In the genomic region with DNA sequence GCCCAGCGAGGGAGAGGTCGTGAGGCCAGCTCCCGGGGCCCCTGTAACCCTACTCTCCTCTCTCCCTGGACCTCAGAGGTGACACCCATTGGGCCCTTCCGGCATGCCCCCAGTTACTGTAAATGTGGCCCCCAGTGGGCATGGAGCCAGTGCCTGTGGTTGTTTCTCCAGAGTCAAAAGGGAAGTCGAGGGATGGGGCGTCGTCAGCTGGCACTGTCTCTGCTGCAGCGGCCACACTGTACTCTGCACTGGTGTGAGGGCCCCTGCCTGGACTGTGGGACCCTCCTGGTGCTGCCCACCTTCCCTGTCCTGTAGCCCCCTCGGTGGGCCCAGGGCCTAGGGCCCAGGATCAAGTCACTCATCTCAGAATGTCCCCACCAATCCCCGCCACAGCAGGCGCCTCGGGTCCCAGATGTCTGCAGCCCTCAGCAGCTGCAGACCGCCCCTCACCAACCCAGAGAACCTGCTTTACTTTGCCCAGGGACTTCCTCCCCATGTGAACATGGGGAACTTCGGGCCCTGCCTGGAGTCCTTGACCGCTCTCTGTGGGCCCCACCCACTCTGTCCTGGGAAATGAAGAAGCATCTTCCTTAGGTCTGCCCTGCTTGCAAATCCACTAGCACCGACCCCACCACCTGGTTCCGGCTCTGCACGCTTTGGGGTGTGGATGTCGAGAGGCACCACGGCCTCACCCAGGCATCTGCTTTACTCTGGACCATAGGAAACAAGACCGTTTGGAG, we compare ENCODE assay signal across 10 cellular contexts. TPM values are rescaled to one million over a fixed set of nuclear protein-coding genes. Genes with fewer than 3 reads are reported as not detected.
DNase-seq lines count a peak whose midpoint lies in the region; ATAC-seq, FAIRE-seq and TF ChIP-seq lines count a peak whose summit lies in the region.
"Had no signal": no experiment of that assay in that cellular context is flagged by ENCODE, and none has a peak within 500 bp of the region (broad histone marks: within the 10 kb centered on the region; RNA-seq: fewer than 3 reads in every experiment).

No MANE protein-coding gene starts in this region.

- no peaks in the 10 kb centered on the region for H3K79me1 ChIP-seq in H9 (ENCODE audit: insufficient read depth, low read depth, low read length, poor library complexity, severe bottlenecking)

- no peak overlapping the region for H3K14ac ChIP-seq in H9 (ENCODE audit: insufficient read depth, low read length)

- H4K5ac ChIP-seq in H9 (ENCODE audit: insufficient read length, low read depth, low read length) = no peak overlapping the region

- no peak overlapping the region for H3K9ac ChIP-seq in H9 (ENCODE audit: extremely low read depth, insufficient read length, low read length)

- no peaks in the 10 kb centered on the region for H3K27me3 ChIP-seq in H9 (ENCODE audit: insufficient read depth, low read length)
- H3K27me3 ChIP-seq in heart left ventricle = no peaks in the 10 kb centered on the region
- H3K27me3 ChIP-seq in GM23338 (ENCODE audit: insufficient read depth) = no peaks in the 10 kb centered on the region

- no peak overlapping the region for H3K56ac ChIP-seq in H9 (ENCODE audit: insufficient read length, low read depth, low read length)

- H3K4me3 Mint-ChIP-seq in H9 (no peak overlapping the region), T-helper 17 cell (peak overlapping the region; percentile 72), GM23338 (no peak overlapping the region)

- no peak for TF ChIP-seq CTCF in H9 (conservative IDR thresholded peaks at IDR 0.05)
- no peak for TF ChIP-seq CTCF in heart left ventricle (IDR thresholded peaks at IDR 0.05)
- no peak for TF ChIP-seq CTCF in GM23338 (conservative IDR thresholded peaks at IDR 0.05; ENCODE audit: low read depth in 2 of 2)

- H2AFZ ChIP-seq in H9 (ENCODE audit: low read length) = no peak overlapping the region
- H2AFZ ChIP-seq in GM23338 = no peak overlapping the region

- no peak overlapping the region for H2BK15ac ChIP-seq in H9 (ENCODE audit: low read depth, low read length)

- no CpG with 5 or more reads among the region's 21 CpGs for WGBS in H9 (ENCODE audit: extremely low coverage, insufficient read length, low lambda C conversion rate)
- 70 to 82% (median 81%) methylated on average over 19 to 21 of the region's 21 CpGs for WGBS in heart left ventricle, 4 donors

- no peaks in the 10 kb centered on the region for H3K9me2 ChIP-seq in GM23338 (ENCODE audit: insufficient read depth)

- H4K20me1 ChIP-seq in H9 (ENCODE audit: control insufficient read depth, insufficient read depth, insufficient read length) = no peaks in the 10 kb centered on the region
- no peaks in the 10 kb centered on the region for H4K20me1 ChIP-seq in GM23338 (replicated peaks; ENCODE audit: insufficient read depth)

- peak; percentile 19 for ATAC-seq in T-helper 17 cell
- peak in 3 of 4 donors; percentile 25 to 54 (median 47) for ATAC-seq in heart left ventricle
- ATAC-seq in GM23338 = no peak
- no peak for ATAC-seq in HG03342 (IDR thresholded peaks at IDR 0.05; ENCODE audit: unreplicated experiment)

- H3T11ph ChIP-seq in H9 (ENCODE audit: low read length) = no peak overlapping the region

- H3K4me2 ChIP-seq in H9 (ENCODE audit: insufficient read depth, insufficient read length, low read length) (no peak overlapping the region), GM23338 (no peak overlapping the region)

- H3K9me3 Mint-ChIP-seq in H9 = no peaks in the 10 kb centered on the region
- no peaks in the 10 kb centered on the region for H3K9me3 Mint-ChIP-seq in GM23338

- no peaks in the 10 kb centered on the region for H3K9me3 ChIP-seq in H9 (ENCODE audit: control insufficient read depth, low read depth, low read length)
- H3K9me3 ChIP-seq in T-helper 17 cell (ENCODE audit: control insufficient read depth, low read length, poor library complexity, severe bottlenecking) = no peaks in the 10 kb centered on the region
- no peaks in the 10 kb centered on the region for H3K9me3 ChIP-seq in heart left ventricle

- peaks cover 3% of the 10 kb centered on the region for H3K27me3 Mint-ChIP-seq in H9 (ENCODE audit: low read depth)
- no peaks in the 10 kb centered on the region for H3K27me3 Mint-ChIP-seq in T-helper 17 cell
- peaks cover 3% of the 10 kb centered on the region for H3K27me3 Mint-ChIP-seq in GM23338 (ENCODE audit: insufficient read depth, low read depth, poor library complexity)

- TF ChIP-seq POLR2A in heart left ventricle (IDR thresholded peaks at IDR 0.05) = no peak

- H3K4me1 ChIP-seq in H9 (ENCODE audit: insufficient read depth, low read length) (no peaks in the 10 kb centered on the region), heart left ventricle (peaks cover 0 to 77% (median 29%) of the 10 kb centered on the region in 12 donors), GM23338 (ENCODE audit: insufficient read depth) (no peaks in the 10 kb centered on the region)

- intact Hi-C loops in heart left ventricle (cut with DNase I) = loop anchor here in 1 of 10 donors (5.0 kb wide), 1 partner anchor 39 kb away; no protein-coding TSS in a partner anchor

- H3K36me3 ChIP-seq in heart left ventricle (no peaks in the 10 kb centered on the region), GM23338 (ENCODE audit: insufficient read depth) (no peaks in the 10 kb centered on the region; the same call in 1 of the 2 replicates)

- no peak overlapping the region for H3K4me3 ChIP-seq in heart left ventricle
- H3K4me3 ChIP-seq in skin epidermis = no peak overlapping the region
- no peak overlapping the region for H3K4me3 ChIP-seq in GM23338

- no peak overlapping the region for H2BK20ac ChIP-seq in H9 (ENCODE audit: low read depth, low read length, poor library complexity, severe bottlenecking)

- no peak overlapping the region for H3K4ac ChIP-seq in H9 (ENCODE audit: low read depth, low read length)

- no peak overlapping the region for H4K91ac ChIP-seq in H9 (ENCODE audit: insufficient read length, low read depth, low read length)

- H3F3A ChIP-seq in GM23338 (replicated peaks; ENCODE audit: low read depth) = 0 out of 2 replicates have a peak, but pooled peaks cover 10% of the 10 kb centered on the region

- FAIRE-seq in RCC 7860 (lab: Jason Lieb, UNC) = no peak

- H3K4me1 Mint-ChIP-seq in H9 (peaks cover 9 to 23% of the 10 kb centered on the region in 2 experiments), T-helper 17 cell (peaks cover 36% of the 10 kb centered on the region), GM23338 (peaks cover 10% of the 10 kb centered on the region; the same call in 2 of the 3 replicates)

- no peak overlapping the region for H3K18ac ChIP-seq in H9 (ENCODE audit: insufficient read length, low read depth, low read length)

- H3K27ac ChIP-seq in H9 (ENCODE audit: insufficient read length, low read depth, low read length) = no peak overlapping the region
- peak overlapping the region in 10 of 12 donors; percentile 29 to 94 (median 54) for H3K27ac ChIP-seq in heart left ventricle
- H3K27ac ChIP-seq in skin epidermis = peak overlapping the region in 20 of 21 experiments; percentile 41 to 86 (median 71)
- no peak overlapping the region for H3K27ac ChIP-seq in GM23338 (ENCODE audit: low read depth)

- H2AK5ac ChIP-seq in H9 (ENCODE audit: insufficient read length, low read length) = no peak overlapping the region

- H2BK12ac ChIP-seq in H9 (ENCODE audit: insufficient read length, low read depth, low read length) = no peak overlapping the region

- no peak overlapping the region for H2BK120ac ChIP-seq in H9 (ENCODE audit: low read depth, low read length, poor library complexity, severe bottlenecking)

- H3K79me2 ChIP-seq in H9 (ENCODE audit: insufficient read depth, low read length) = no peaks in the 10 kb centered on the region
- no peaks in the 10 kb centered on the region for H3K79me2 ChIP-seq in GM23338 (replicated peaks; ENCODE audit: insufficient read depth)

- peak overlapping the region in 2 of 3 experiments; percentile 13 to 81; a peak in 2 of 7 replicates for H3K27ac Mint-ChIP-seq in H9
- H3K27ac Mint-ChIP-seq in T-helper 17 cell = peak overlapping the region; percentile 94
- H3K27ac Mint-ChIP-seq in GM23338 = no peak overlapping the region

- DNase-seq in H9 (no peak), T-helper 17 cell (no peak), heart left ventricle (peak; percentile 53 to 81 (median 66)), GM23338 (ENCODE audit: low spot score) (no peak), RCC 7860 (ENCODE audit: low spot score) (no peak), glomerular visceral epithelial cell (ENCODE audit: extremely low spot score) (no peak)
- DNase-seq: effector CD8-positive, alpha-beta T cell; NCI-H1930 had no signal

- no peaks in the 10 kb centered on the region for H3K23me2 ChIP-seq in H9 (ENCODE audit: insufficient read length, low read depth, low read length, poor library complexity, severe bottlenecking)

- H3K23ac ChIP-seq in H9 (ENCODE audit: insufficient read length, low read depth, low read length) = no peak overlapping the region

- H3K36me3 Mint-ChIP-seq in H9 (ENCODE audit: insufficient read depth in 1 of 3, low read depth in 3 of 3) (no peaks in the 10 kb centered on the region; a peak in 1 of 7 replicates), T-helper 17 cell (ENCODE audit: low read depth) (no peaks in the 10 kb centered on the region), GM23338 (ENCODE audit: low read depth) (no peaks in the 10 kb centered on the region)

- no peak overlapping the region for H4K8ac ChIP-seq in H9 (replicated peaks; ENCODE audit: insufficient read length, low read depth, low read length)

- H2BK5ac ChIP-seq in H9 (ENCODE audit: insufficient read length, low read length) = no peak overlapping the region

TF ChIP-seq in GM23338, 12 proteins besides CTCF, POLR2A, EP300 and RAD21 (continues in another document):
- no peak for TF ChIP-seq POLR2AphosphoS5 (IDR thresholded peaks at IDR 0.05; ENCODE audit: low read depth)
- TF ChIP-seq ZNF114 (CRISPR knock-in tag; IDR thresholded peaks at IDR 0.05) = no peak
- TF ChIP-seq ZNF331 (CRISPR knock-in tag; IDR thresholded peaks at IDR 0.05; ENCODE audit: low read depth) = no peak
- no peak for TF ChIP-seq EZH2phosphoT487 (IDR thresholded peaks at IDR 0.05; ENCODE audit: unreplicated experiment)
- TF ChIP-seq, protein P1, sequence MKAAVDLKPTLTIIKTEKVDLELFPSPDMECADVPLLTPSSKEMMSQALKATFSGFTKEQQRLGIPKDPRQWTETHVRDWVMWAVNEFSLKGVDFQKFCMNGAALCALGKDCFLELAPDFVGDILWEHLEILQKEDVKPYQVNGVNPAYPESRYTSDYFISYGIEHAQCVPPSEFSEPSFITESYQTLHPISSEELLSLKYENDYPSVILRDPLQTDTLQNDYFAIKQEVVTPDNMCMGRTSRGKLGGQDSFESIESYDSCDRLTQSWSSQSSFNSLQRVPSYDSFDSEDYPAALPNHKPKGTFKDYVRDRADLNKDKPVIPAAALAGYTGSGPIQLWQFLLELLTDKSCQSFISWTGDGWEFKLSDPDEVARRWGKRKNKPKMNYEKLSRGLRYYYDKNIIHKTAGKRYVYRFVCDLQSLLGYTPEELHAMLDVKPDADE (IDR thresholded peaks at IDR 0.05) = no peak
- no peak for TF ChIP-seq CREB1 (CRISPR knock-in tag; IDR thresholded peaks at IDR 0.05; ENCODE audit: low read depth)

RNA-seq across cellular contexts. Expression of a gene that starts 23.7 kb away (rescaled TPM):
- 0.57 and 0.68 TPM in 2 replicates for total RNA-seq in H9 (2021)
- 100 to 1,000 TPM; 127 to 132 TPM for total RNA-seq in T-helper 17 cell
- 10 to 100 TPM; 11.2 to 71.0 (median 16.6) TPM for total RNA-seq in heart left ventricle
- polyA plus RNA-seq in heart left ventricle = 10 to 100 TPM in 1 of 2 donors, 1 to 10 TPM in 1; 8.6 to 14.9 TPM
- 1.8 and 4.1 TPM in 2 replicates for total RNA-seq in GM23338 (2014; rRNA removed; shearing (Covaris generic))
- polyA plus RNA-seq in GM23338 (2016; fragmentation: Nextera tagmentation; extraction: Ambion mirVana) = 0.68 and 0.91 TPM in 2 replicates

Comparison
In these comparisons a context has a peak if more than half of its experiments do, and no peak if none do; other contexts are left out.
1. DNase-seq: peak in heart left ventricle (5 of 5); none in H9 (single experiment), T-helper 17 cell (0 of 3), GM23338 (single experiment), RCC 7860 (single experiment) and glomerular visceral epithelial cell (single experiment).
2. H3K27ac ChIP-seq: peak in heart left ventricle (10 of 12) and skin epidermis (20 of 21); none in H9 (single experiment) and GM23338 (single experiment).
3. ATAC-seq: peak in T-helper 17 cell (single experiment) and heart left ventricle (3 of 4); none in GM23338 (single experiment) and HG03342 (single experiment).